In the genomic region with DNA sequence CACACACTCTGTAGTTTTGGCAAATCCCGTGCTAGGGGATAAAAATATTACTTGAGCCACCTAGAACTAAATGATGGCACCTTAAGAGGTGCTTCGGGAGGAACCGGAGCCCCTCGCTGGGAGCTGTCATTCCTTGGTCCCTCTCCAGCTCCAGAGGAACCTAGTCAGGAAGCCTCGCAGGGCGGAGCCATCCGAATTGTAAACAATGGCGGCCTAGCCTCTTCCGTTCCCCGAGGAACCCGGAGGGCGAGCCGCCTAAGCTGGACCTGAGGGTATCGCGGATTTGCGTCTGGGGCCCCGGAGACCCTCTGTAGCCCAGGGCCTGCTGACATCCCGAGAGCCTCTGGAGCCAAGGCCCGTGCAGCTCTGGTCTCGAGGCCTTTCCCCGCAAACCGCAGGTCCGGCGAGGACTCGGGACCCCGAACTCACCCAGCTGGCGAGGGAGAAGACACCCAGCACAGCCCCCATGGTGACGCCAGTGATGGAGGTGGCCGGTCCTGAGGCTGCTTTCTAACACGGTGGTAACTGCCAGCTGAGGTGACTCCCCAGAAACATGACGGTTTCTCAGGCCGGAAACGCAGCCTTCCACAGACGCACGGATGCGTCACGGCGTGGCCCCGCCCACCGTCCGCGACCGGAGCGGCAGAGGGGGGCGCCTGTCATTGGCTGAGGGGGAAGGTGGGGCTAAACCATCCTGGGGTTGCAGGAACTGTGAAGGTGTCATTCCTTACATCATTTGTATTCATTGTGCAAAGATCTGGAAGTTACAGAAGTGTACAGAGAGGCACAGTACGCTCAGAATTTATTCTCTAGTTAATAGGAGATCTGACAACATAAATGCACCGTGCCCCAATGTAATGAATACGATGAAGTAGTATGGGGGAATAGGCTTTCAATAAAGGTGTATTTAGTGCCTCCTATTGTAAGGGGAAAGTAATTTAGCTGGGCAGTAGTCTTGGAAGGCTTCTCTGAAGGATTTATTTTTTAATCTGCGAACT, we compare ENCODE assay signal across 8 cellular contexts. TPM values are rescaled to one million over a fixed set of nuclear protein-coding genes. Genes with fewer than 3 reads are reported as not detected.
DNase-seq lines count a peak whose midpoint lies in the region; ATAC-seq and TF ChIP-seq lines count a peak whose summit lies in the region.

A gene (minus strand): TSS at position 587 of the 998 bp plus-strand sequence. CDS start 119 bp downstream, at position 468.

- H3K4me3 ChIP-seq in cardiac fibroblast (replicated peaks in 1 of 2; ENCODE audit: low read depth in 2 of 2, low read length in 2 of 2) (peak within 1 kb of the TSS; percentile 80 to 99), smooth muscle cell (peak within 1 kb of the TSS; percentile 88)

- 2% methylated on average over 49 of the region's 49 CpGs for WGBS in smooth muscle cell (ENCODE audit: low lambda C conversion rate)

- peaks cover 50% of the 10 kb centered on the region for H3K79me2 ChIP-seq in smooth muscle cell (ENCODE audit: low read depth)

- H4K20me1 ChIP-seq in smooth muscle cell (ENCODE audit: low read depth): peaks cover 45% of the 10 kb centered on the region

- H3K4me1 Mint-ChIP-seq in WTC11: peaks cover 47% of the 10 kb centered on the region

- H3K9me3 ChIP-seq in smooth muscle cell (replicated peaks; ENCODE audit: low read depth): no peaks in the 10 kb centered on the region

- peak within 1 kb of the TSS; percentile 100 for H3K9ac ChIP-seq in smooth muscle cell (ENCODE audit: low read depth)

- peak within 1 kb of the TSS; percentile 97 for H3K27ac ChIP-seq in smooth muscle cell (ENCODE audit: low read depth)

- peak within 1 kb of the TSS; percentile 92 for H3K4me2 ChIP-seq in smooth muscle cell

- H3K4me1 ChIP-seq in smooth muscle cell (ENCODE audit: low read depth): peaks cover 13% of the 10 kb centered on the region

- CTCF ChIA-PET in WTC11 (lab: Charles Lee): interaction anchor here (1.0 to 2.0 kb wide), 5 partner anchors 9 to 264 kb away, joined by 3 to 10 read pairs (median 4); no protein-coding TSS in a partner anchor

- no peaks in the 10 kb centered on the region for H3K27me3 Mint-ChIP-seq in WTC11 (ENCODE audit: low read depth)

- ATAC-seq in GM18909 (IDR thresholded peaks at IDR 0.05; ENCODE audit: poor library complexity, unreplicated experiment) (peak; percentile 97), HG03175 (IDR thresholded peaks at IDR 0.05; ENCODE audit: unreplicated experiment) (peak; percentile 99), WTC11 (peak; percentile 96)

- H3K36me3 ChIP-seq in smooth muscle cell (ENCODE audit: low read depth): no peaks in the 10 kb centered on the region

- H3K4me3 Mint-ChIP-seq in WTC11: peak within 1 kb of the TSS; percentile 84

- TF ChIP-seq CTCF in WTC11 (IDR thresholded peaks at IDR 0.05) (no peak), cardiac fibroblast (IDR thresholded peaks at IDR 0.05; ENCODE audit: low read depth, low read length) (no peak), smooth muscle cell (IDR thresholded peaks at IDR 0.05; ENCODE audit: borderline replicate concordance, insufficient read depth, poor library complexity, severe bottlenecking) (no peak)

- H3K9me3 Mint-ChIP-seq in WTC11: peaks cover 2% of the 10 kb centered on the region

- peak within 1 kb of the TSS; percentile 57 for H2AFZ ChIP-seq in smooth muscle cell (ENCODE audit: low read depth)

- H3F3A ChIP-seq in smooth muscle cell (ENCODE audit: low read depth): peaks cover 12% of the 10 kb centered on the region

- peak within 1 kb of the TSS; percentile 90 for H3K27ac Mint-ChIP-seq in WTC11

- DNase-seq in AG08395 (ENCODE audit: low spot score): peak; percentile 97
- peak; percentile 96 for DNase-seq in NCI-H226
- peak; percentile 90 for DNase-seq in WTC11 (ENCODE audit: low spot score)
- peak; percentile 96 to 98 for DNase-seq in cardiac fibroblast (ENCODE audit: low read depth in 2 of 2)
- DNase-seq in iPS-NIHi11 (ENCODE audit: low spot score): peak; percentile 97
- peak; percentile 69 for DNase-seq in smooth muscle cell (lab: John Stamatoyannopoulos, UW; ENCODE audit: unreplicated experiment)

- POLR2A ChIA-PET in WTC11 (lab: Charles Lee): no interaction called here

- H3K36me3 Mint-ChIP-seq in WTC11: no peaks in the 10 kb centered on the region; the same call in 1 of the 2 replicates

- H3K27me3 ChIP-seq in smooth muscle cell (ENCODE audit: low read depth): no peaks in the 10 kb centered on the region

TF ChIP-seq in WTC11, 78 proteins besides CTCF, POLR2A, EP300 and RAD21 (continues in another document):
- TF ChIP-seq CREB1 (CRISPR knock-in tag; IDR thresholded peaks at IDR 0.05) (no peak), TEAD4 (CRISPR knock-in tag; IDR thresholded peaks at IDR 0.05) (no peak), FOXP1 (CRISPR knock-in tag; IDR thresholded peaks at IDR 0.05; ENCODE audit: borderline replicate concordance) (peak; percentile 37; the same call in 1 of the 2 replicates), RORB (CRISPR knock-in tag; IDR thresholded peaks at IDR 0.05) (no peak), NFYB (CRISPR knock-in tag; conservative IDR thresholded peaks at IDR 0.05; ENCODE audit: low read depth) (no peak; the same call in 1 of the 2 replicates), ATF1 (CRISPR knock-in tag; IDR thresholded peaks at IDR 0.05) (no peak), NFATC4 (CRISPR knock-in tag; IDR thresholded peaks at IDR 0.05) (no peak), HMGA2 (CRISPR knock-in tag; IDR thresholded peaks at IDR 0.05) (no peak), KAT7 (CRISPR knock-in tag; IDR thresholded peaks at IDR 0.05; ENCODE audit: borderline replicate concordance) (no peak), ZNF416 (CRISPR knock-in tag; IDR thresholded peaks at IDR 0.05) (no peak), SMAD4 (CRISPR knock-in tag; IDR thresholded peaks at IDR 0.05) (no peak)
- TF ChIP-seq, protein P1, sequence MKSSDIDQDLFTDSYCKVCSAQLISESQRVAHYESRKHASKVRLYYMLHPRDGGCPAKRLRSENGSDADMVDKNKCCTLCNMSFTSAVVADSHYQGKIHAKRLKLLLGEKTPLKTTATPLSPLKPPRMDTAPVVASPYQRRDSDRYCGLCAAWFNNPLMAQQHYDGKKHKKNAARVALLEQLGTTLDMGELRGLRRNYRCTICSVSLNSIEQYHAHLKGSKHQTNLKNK (CRISPR knock-in tag; IDR thresholded peaks at IDR 0.05): no peak
- TF ChIP-seq, protein P2, sequence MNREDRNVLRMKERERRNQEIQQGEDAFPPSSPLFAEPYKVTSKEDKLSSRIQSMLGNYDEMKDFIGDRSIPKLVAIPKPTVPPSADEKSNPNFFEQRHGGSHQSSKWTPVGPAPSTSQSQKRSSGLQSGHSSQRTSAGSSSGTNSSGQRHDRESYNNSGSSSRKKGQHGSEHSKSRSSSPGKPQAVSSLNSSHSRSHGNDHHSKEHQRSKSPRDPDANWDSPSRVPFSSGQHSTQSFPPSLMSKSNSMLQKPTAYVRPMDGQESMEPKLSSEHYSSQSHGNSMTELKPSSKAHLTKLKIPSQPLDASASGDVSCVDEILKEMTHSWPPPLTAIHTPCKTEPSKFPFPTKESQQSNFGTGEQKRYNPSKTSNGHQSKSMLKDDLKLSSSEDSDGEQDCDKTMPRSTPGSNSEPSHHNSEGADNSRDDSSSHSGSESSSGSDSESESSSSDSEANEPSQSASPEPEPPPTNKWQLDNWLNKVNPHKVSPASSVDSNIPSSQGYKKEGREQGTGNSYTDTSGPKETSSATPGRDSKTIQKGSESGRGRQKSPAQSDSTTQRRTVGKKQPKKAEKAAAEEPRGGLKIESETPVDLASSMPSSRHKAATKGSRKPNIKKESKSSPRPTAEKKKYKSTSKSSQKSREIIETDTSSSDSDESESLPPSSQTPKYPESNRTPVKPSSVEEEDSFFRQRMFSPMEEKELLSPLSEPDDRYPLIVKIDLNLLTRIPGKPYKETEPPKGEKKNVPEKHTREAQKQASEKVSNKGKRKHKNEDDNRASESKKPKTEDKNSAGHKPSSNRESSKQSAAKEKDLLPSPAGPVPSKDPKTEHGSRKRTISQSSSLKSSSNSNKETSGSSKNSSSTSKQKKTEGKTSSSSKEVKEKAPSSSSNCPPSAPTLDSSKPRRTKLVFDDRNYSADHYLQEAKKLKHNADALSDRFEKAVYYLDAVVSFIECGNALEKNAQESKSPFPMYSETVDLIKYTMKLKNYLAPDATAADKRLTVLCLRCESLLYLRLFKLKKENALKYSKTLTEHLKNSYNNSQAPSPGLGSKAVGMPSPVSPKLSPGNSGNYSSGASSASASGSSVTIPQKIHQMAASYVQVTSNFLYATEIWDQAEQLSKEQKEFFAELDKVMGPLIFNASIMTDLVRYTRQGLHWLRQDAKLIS (CRISPR knock-in tag; IDR thresholded peaks at IDR 0.05; ENCODE audit: borderline replicate concordance): no peak
- TF ChIP-seq, protein P3, sequence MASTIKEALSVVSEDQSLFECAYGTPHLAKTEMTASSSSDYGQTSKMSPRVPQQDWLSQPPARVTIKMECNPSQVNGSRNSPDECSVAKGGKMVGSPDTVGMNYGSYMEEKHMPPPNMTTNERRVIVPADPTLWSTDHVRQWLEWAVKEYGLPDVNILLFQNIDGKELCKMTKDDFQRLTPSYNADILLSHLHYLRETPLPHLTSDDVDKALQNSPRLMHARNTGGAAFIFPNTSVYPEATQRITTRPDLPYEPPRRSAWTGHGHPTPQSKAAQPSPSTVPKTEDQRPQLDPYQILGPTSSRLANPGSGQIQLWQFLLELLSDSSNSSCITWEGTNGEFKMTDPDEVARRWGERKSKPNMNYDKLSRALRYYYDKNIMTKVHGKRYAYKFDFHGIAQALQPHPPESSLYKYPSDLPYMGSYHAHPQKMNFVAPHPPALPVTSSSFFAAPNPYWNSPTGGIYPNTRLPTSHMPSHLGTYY (CRISPR knock-in tag; IDR thresholded peaks at IDR 0.05): no peak
- TF ChIP-seq, protein P4, sequence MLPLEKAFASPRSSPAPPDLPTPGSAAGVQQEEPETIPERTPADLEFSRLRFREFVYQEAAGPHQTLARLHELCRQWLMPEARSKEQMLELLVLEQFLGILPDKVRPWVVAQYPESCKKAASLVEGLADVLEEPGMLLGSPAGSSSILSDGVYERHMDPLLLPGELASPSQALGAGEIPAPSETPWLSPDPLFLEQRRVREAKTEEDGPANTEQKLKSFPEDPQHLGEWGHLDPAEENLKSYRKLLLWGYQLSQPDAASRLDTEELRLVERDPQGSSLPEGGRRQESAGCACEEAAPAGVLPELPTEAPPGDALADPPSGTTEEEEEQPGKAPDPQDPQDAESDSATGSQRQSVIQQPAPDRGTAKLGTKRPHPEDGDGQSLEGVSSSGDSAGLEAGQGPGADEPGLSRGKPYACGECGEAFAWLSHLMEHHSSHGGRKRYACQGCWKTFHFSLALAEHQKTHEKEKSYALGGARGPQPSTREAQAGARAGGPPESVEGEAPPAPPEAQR (CRISPR knock-in tag; IDR thresholded peaks at IDR 0.05): no peak

RNA-seq across cellular contexts. Expression of the gene that starts here (rescaled TPM):
- 38.2 to 41.3 TPM (median 38.6 TPM) in 3 replicates for total RNA-seq in WTC11 (2021)
- total RNA-seq in smooth muscle cell: 84.9 and 96.0 TPM in 2 replicates
- polyA plus RNA-seq in smooth muscle cell: 99.5 and 106 TPM in 2 replicates

Comparison
In these comparisons a context has a peak if more than half of its experiments do, and no peak if none do; other contexts are left out.
1. Peak in every context shown above with its lines: DNase-seq, ATAC-seq, H3K4me3 ChIP-seq and H3K27ac ChIP-seq.